28 cellular contexts compared by ENCODE assay signal in genomic region chr4:110183058-110183457, GRCh38.
"Had no signal": no experiment of that assay in that cellular context is flagged by ENCODE, and none has a peak within 500 bp of the region (broad histone marks: within the 10 kb centered on the region; RNA-seq: fewer than 3 reads in every experiment).

No MANE protein-coding gene starts in this region.

- H3K27ac Mint-ChIP-seq: activated CD4-positive, alpha-beta memory T cell treated with anti-CD3 and anti-CD28 coated beads for 36 hours; activated CD4-positive, alpha-beta T cell treated with anti-CD3 and anti-CD28 coated beads for 36 hours; activated naive CD4-positive, alpha-beta T cell treated with anti-CD3 and anti-CD28 coated beads for 36 hours; activated naive CD4-positive, alpha-beta T cell treated with anti-CD3 and anti-CD28 coated beads, Interleukin-2, amount 50 U/mL, for 72 hours; activated T-helper 1 cell treated with anti-CD3 and anti-CD28 coated beads, Interleukin-12 subunit alpha, Interleukin-12 subunit beta, Interleukin-2, Interleukin-4 antibody, amounts not matched to agents 30 ng/mL and 10 ng/mL and 1 ng/mL, durations not matched to agents 14 hours and 24 hours and 36 hours; T-helper 1 cell treated with Interleukin-12 subunit alpha and Interleukin-12 subunit beta and Interleukin-4 antibody, amounts not matched to agents 30 μg/mL and 1 μg/mL, for 36 hours; T-helper 2 cell treated with Interferon-gamma antibody and Interleukin-4, amounts not matched to agents 5 μg/mL and 100 μg/mL, for 36 hours had no signal

- H3K9me3 ChIP-seq: adrenal gland, body of pancreas, breast epithelium, MG63, Peyer's patch, SJSA1, SK-N-SH had no signal

- H3K4me3 Mint-ChIP-seq: activated CD4-positive, alpha-beta memory T cell treated with anti-CD3 and anti-CD28 coated beads for 36 hours; activated CD4-positive, alpha-beta T cell treated with anti-CD3 and anti-CD28 coated beads for 36 hours; activated naive CD4-positive, alpha-beta T cell treated with anti-CD3 and anti-CD28 coated beads for 36 hours; activated T-cell treated with anti-CD3 and anti-CD28 coated beads, Interleukin-2, amount 50 U/mL, for 4 hours; activated T-helper 1 cell treated with anti-CD3 and anti-CD28 coated beads, Interleukin-12 subunit alpha, Interleukin-12 subunit beta, Interleukin-2, Interleukin-4 antibody, amounts not matched to agents 30 ng/mL and 10 ng/mL and 1 ng/mL, durations not matched to agents 14 hours and 24 hours and 36 hours; T-helper 1 cell treated with Interleukin-12 subunit alpha and Interleukin-12 subunit beta and Interleukin-4 antibody, amounts not matched to agents 30 μg/mL and 1 μg/mL, for 36 hours; T-helper 2 cell treated with Interferon-gamma antibody and Interleukin-4, amounts not matched to agents 5 μg/mL and 100 μg/mL, for 36 hours had no signal

- H3K4me2 ChIP-seq: SK-N-SH had no signal

- H3K4me3 ChIP-seq: adrenal gland, body of pancreas, breast epithelium, MG63, Peyer's patch, SJSA1 had no signal

- H3K9ac ChIP-seq: SK-N-SH had no signal

- H3K27me3 ChIP-seq: adrenal gland, body of pancreas, breast epithelium, MG63, Peyer's patch, SJSA1 had no signal

- H3K27me3 Mint-ChIP-seq: activated CD4-positive, alpha-beta memory T cell treated with anti-CD3 and anti-CD28 coated beads for 36 hours; activated CD4-positive, alpha-beta T cell treated with anti-CD3 and anti-CD28 coated beads for 36 hours had no signal

- ATAC-seq: activated CD4-positive, alpha-beta T cell treated with anti-CD3 and anti-CD28 coated beads for 36 hours; activated CD4-positive, CD25-positive, alpha-beta regulatory T cell treated with anti-CD3 and anti-CD28 coated beads, Interleukin-2, amount 50 U/mL, for 24 hours; activated naive CD4-positive, alpha-beta T cell treated with anti-CD3 and anti-CD28 coated beads, Interleukin-2, amount 50 U/mL, for 72 hours; activated T-cell treated with anti-CD3 and anti-CD28 coated beads, Interleukin-2, amount 50 U/mL, for 4 hours; body of pancreas; PC-3 had no signal

- H3K36me3 ChIP-seq: adrenal gland, breast epithelium, MG63, Peyer's patch had no signal

- H3K27ac ChIP-seq: adrenal gland, body of pancreas, breast epithelium, Peyer's patch, SJSA1 had no signal

- H3K9me2 ChIP-seq: SK-N-SH had no signal

- H3K9me3 Mint-ChIP-seq: activated CD4-positive, alpha-beta memory T cell treated with anti-CD3 and anti-CD28 coated beads for 36 hours; activated naive CD4-positive, alpha-beta T cell treated with anti-CD3 and anti-CD28 coated beads for 36 hours; activated naive CD4-positive, alpha-beta T cell treated with anti-CD3 and anti-CD28 coated beads, Interleukin-2, amount 50 U/mL, for 72 hours; activated T-cell treated with anti-CD3 and anti-CD28 coated beads, Interleukin-2, amount 50 U/mL, for 4 hours; activated T-helper 1 cell treated with anti-CD3 and anti-CD28 coated beads, Interleukin-12 subunit alpha, Interleukin-12 subunit beta, Interleukin-2, Interleukin-4 antibody, amounts not matched to agents 30 ng/mL and 10 ng/mL and 1 ng/mL, durations not matched to agents 14 hours and 24 hours and 36 hours; T-helper 1 cell treated with Interleukin-12 subunit alpha and Interleukin-12 subunit beta and Interleukin-4 antibody, amounts not matched to agents 30 μg/mL and 1 μg/mL, for 36 hours; T-helper 2 cell treated with Interferon-gamma antibody and Interleukin-4, amounts not matched to agents 5 μg/mL and 100 μg/mL, for 36 hours had no signal

- H3K4me1 ChIP-seq: body of pancreas, breast epithelium, Peyer's patch had no signal

- DNase-seq: activated CD4-positive, alpha-beta memory T cell treated with anti-CD3 and anti-CD28 coated beads for 36 hours; activated CD4-positive, alpha-beta T cell treated with anti-CD3 and anti-CD28 coated beads for 36 hours; activated CD4-positive, alpha-beta T cell treated with anti-CD3 and anti-CD28 coated beads, Interleukin-2, amount 50 U/mL, for 1 hour; activated CD8-positive, alpha-beta memory T cell treated with anti-CD3 and anti-CD28 coated beads, Interleukin-2, amount 50 U/mL, for 4 hours; activated gamma-delta T cell treated with Interleukin-2 at 50 U/mL for 16 hours; activated naive CD4-positive, alpha-beta T cell treated with anti-CD3 and anti-CD28 coated beads for 36 hours; activated T-cell treated with anti-CD3 and anti-CD28 coated beads for 4 hours; activated T-cell treated with anti-CD3 and anti-CD28 coated beads, Interleukin-2, amount 50 U/mL, for 4 hours; adrenal gland; body of pancreas; Karpas-422; MG63; NCI-H1092; NCI-H1436 treated with DMSO at 0.1 percent for 48 hours; NCI-H1694 treated with DMSO at 0.1 percent for 48 hours; NCI-H524 treated with DMSO at 0.1 percent for 48 hours; NK-92 treated with Interleukin-12 subunit alpha and Interleukin-12 subunit beta, amount 100 ng/mL, for 24 hours; PC-3; Peyer's patch; RPMI8226; SK-N-SH had no signal
